ENCODE assay signal across 8 cellular contexts in genomic region chr7:155297517-155298287, GRCh38. TPM values are rescaled to one million over a fixed set of nuclear protein-coding genes. Genes with fewer than 3 reads are reported as not detected.
DNase-seq lines count a peak whose midpoint lies in the region; ATAC-seq, FAIRE-seq and TF ChIP-seq lines count a peak whose summit lies in the region.

Gene INSIG1 (plus strand): TSS chr7:155297878. CDS start chr7:155298286, 408 bp downstream.

- H3K4me3 Mint-ChIP-seq in WTC11, result peak within 1 kb of the TSS; percentile 86

- ATAC-seq in GM18870 (IDR thresholded peaks at IDR 0.05; ENCODE audit: unreplicated experiment) (peak; percentile 34), HG03108 (IDR thresholded peaks at IDR 0.05; ENCODE audit: unreplicated experiment) (peak; percentile 53), WTC11 (peak; percentile 80)

- DNase-seq in AG04449 (ENCODE audit: low read depth, low spot score) (no peak), NCI-H2196 (lab: John Stamatoyannopoulos, UW; ENCODE audit: unreplicated experiment) (peak; percentile 83), WTC11 (ENCODE audit: low spot score) (peak; percentile 88), bronchial epithelial cell (ENCODE audit: low read depth) (peak; percentile 69), inferior parietal cortex (ENCODE audit: extremely low spot score) (peak; percentile 91)
- DNase-seq in stimulated activated CD4-positive, alpha-beta T cell treated with anti-CD3 and anti-CD28 coated beads, Interleukin-12 subunit alpha, Interleukin-12 subunit beta, amount 100 ng/mL, for 48 hours (ENCODE audit: low read depth in 2 of 3, low spot score in 1 of 3), result peak; percentile 78 to 86 (median 84)

- no peaks in the 10 kb centered on the region; the same call in 1 of the 2 replicates for H3K27me3 Mint-ChIP-seq in WTC11 (ENCODE audit: low read depth)

- TF ChIP-seq CTCF in AG04449 (IDR thresholded peaks at IDR 0.05; ENCODE audit: insufficient read depth, low read length, missing control alignments) (no peak), WTC11 (IDR thresholded peaks at IDR 0.05) (no peak), bronchial epithelial cell (IDR thresholded peaks at IDR 0.05; ENCODE audit: insufficient read depth, low read length, severe bottlenecking) (no peak)

- CTCF ChIA-PET in AG04449 (lab: Yijun Ruan, JAX) (interaction anchor here (0.8 to 4.5 kb wide), 8 partner anchors 45 to 370 kb away, joined by 3 to 45 read pairs (median 4); no protein-coding TSS in a partner anchor), WTC11 (lab: Charles Lee) (interaction anchor here (1.0 to 3.9 kb wide), 10 partner anchors 8 to 301 kb away, joined by 3 to 18 read pairs (median 6); no protein-coding TSS in a partner anchor)

- H3K36me3 ChIP-seq in bronchial epithelial cell (ENCODE audit: control insufficient read depth, insufficient read depth, low read length), result peaks cover 4% of the 10 kb centered on the region

- H3K4me1 Mint-ChIP-seq in WTC11, result peaks cover 45% of the 10 kb centered on the region

- POLR2A ChIA-PET in AG04449 (lab: Yijun Ruan, JAX), result interaction anchor here (0.6 to 3.5 kb wide), 11 partner anchors 38 to 109 kb away, joined by 3 to 26 read pairs (median 3); no protein-coding TSS in a partner anchor
- POLR2A ChIA-PET in WTC11 (lab: Charles Lee), result interaction anchor here (0.8 to 1.3 kb wide), 2 partner anchors 12 to 71 kb away, joined by 3 to 5 read pairs; no protein-coding TSS in a partner anchor

- H3K9me3 Mint-ChIP-seq in WTC11, result peaks cover 7% of the 10 kb centered on the region

- no peaks in the 10 kb centered on the region for H3K27me3 ChIP-seq in bronchial epithelial cell (ENCODE audit: control insufficient read depth, insufficient read depth, low read length)

- peaks cover 18% of the 10 kb centered on the region for H3K36me3 Mint-ChIP-seq in WTC11

- FAIRE-seq in bronchial epithelial cell (lab: Jason Lieb, UNC), result no peak

- H3K4me3 ChIP-seq in AG04449 (ENCODE audit: low read depth, low read length) (peak within 1 kb of the TSS; percentile 73), bronchial epithelial cell (ENCODE audit: low read depth, low read length) (peak within 1 kb of the TSS; percentile 60)

- H3K27ac Mint-ChIP-seq in WTC11, result peak within 1 kb of the TSS; percentile 96

TF ChIP-seq in WTC11, 78 proteins besides CTCF, POLR2A, EP300 and RAD21 (continues in another document):
- no peak for TF ChIP-seq FOXJ3 (CRISPR knock-in tag; IDR thresholded peaks at IDR 0.05; ENCODE audit: borderline replicate concordance)
- TF ChIP-seq CREB1 (CRISPR knock-in tag; IDR thresholded peaks at IDR 0.05), result 0 out of 2 replicates have a peak, but pooled peaks have one; percentile 46
- no peak for TF ChIP-seq NR3C1 (CRISPR knock-in tag; conservative IDR thresholded peaks at IDR 0.05; ENCODE audit: low read depth)
- TF ChIP-seq MAX (CRISPR knock-in tag; IDR thresholded peaks at IDR 0.05), result peak; percentile 11; the same call in 1 of the 2 replicates
- peak; percentile 21; the same call in 1 of the 2 replicates for TF ChIP-seq TCF7 (CRISPR knock-in tag; IDR thresholded peaks at IDR 0.05; ENCODE audit: low read depth)
- TF ChIP-seq SP1 (CRISPR knock-in tag; conservative IDR thresholded peaks at IDR 0.05), result peak; percentile 97
- no peak for TF ChIP-seq STAT6 (CRISPR knock-in tag; conservative IDR thresholded peaks at IDR 0.05; ENCODE audit: low read depth)
- TF ChIP-seq, protein P1, sequence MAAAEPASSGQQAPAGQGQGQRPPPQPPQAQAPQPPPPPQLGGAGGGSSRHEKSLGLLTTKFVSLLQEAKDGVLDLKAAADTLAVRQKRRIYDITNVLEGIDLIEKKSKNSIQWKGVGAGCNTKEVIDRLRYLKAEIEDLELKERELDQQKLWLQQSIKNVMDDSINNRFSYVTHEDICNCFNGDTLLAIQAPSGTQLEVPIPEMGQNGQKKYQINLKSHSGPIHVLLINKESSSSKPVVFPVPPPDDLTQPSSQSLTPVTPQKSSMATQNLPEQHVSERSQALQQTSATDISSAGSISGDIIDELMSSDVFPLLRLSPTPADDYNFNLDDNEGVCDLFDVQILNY (CRISPR knock-in tag; IDR thresholded peaks at IDR 0.05), result 0 out of 2 replicates have a peak, but pooled peaks have one; percentile 70
- TF ChIP-seq CREM (CRISPR knock-in tag; IDR thresholded peaks at IDR 0.05), result peak; percentile 93
- no peak for TF ChIP-seq ATF2 (CRISPR knock-in tag; IDR thresholded peaks at IDR 0.05; ENCODE audit: borderline replicate concordance, low read depth)
- TF ChIP-seq, protein P2, sequence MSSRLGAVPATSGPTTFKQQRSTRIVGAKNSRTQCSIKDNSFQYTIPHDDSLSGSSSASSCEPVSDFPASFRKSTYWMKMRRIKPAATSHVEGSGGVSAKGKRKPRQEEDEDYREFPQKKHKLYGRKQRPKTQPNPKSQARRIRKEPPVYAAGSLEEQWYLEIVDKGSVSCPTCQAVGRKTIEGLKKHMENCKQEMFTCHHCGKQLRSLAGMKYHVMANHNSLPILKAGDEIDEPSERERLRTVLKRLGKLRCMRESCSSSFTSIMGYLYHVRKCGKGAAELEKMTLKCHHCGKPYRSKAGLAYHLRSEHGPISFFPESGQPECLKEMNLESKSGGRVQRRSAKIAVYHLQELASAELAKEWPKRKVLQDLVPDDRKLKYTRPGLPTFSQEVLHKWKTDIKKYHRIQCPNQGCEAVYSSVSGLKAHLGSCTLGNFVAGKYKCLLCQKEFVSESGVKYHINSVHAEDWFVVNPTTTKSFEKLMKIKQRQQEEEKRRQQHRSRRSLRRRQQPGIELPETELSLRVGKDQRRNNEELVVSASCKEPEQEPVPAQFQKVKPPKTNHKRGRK (CRISPR knock-in tag; IDR thresholded peaks at IDR 0.05; ENCODE audit: borderline replicate concordance), result no peak
- TF ChIP-seq NR1H2 (CRISPR knock-in tag; IDR thresholded peaks at IDR 0.05), result no peak
- no peak for TF ChIP-seq HMGA2 (CRISPR knock-in tag; IDR thresholded peaks at IDR 0.05)
- TF ChIP-seq NFYB (CRISPR knock-in tag; conservative IDR thresholded peaks at IDR 0.05; ENCODE audit: low read depth), result peak; percentile 94
- TF ChIP-seq ZBTB21 (CRISPR knock-in tag; IDR thresholded peaks at IDR 0.05; ENCODE audit: borderline replicate concordance), result no peak
- TF ChIP-seq ZNF425 (CRISPR knock-in tag; conservative IDR thresholded peaks at IDR 0.05), result no peak
- no peak for TF ChIP-seq RELA (CRISPR knock-in tag; IDR thresholded peaks at IDR 0.05; ENCODE audit: borderline replicate concordance)

RNA-seq across cellular contexts. Expression of gene INSIG1, which starts in this region (rescaled TPM):
- total RNA-seq in WTC11 (2021) (32.3 to 41.2 TPM (median 40.1 TPM) in 3 replicates), bronchial epithelial cell (14.2 and 36.6 TPM in 2 replicates)
